Comparison of ENCODE assay signal across 15 cellular contexts in the genomic region with DNA sequence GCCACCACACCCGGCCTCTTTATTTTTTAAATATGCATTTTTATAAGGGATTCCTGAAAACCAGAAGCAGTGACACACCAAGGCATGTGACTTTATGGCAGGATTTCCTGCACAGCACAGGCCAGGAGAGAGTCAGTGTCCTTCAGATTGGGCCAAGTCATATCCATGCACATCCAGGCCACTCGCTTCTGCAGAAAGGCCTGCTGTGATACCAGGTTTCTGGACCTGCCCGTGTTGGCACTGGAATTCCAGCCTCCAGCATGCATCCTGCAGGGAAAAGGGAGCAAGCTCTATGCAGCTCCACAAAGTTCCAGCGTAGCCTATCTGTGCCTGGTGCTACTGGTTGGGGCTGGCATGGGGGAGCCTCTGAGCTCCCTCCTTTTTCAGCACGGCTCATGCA. TPM values are rescaled to one million over a fixed set of nuclear protein-coding genes. Genes with fewer than 3 reads are reported as not detected.
A peak's percentile ranks its signal among the peaks of the same experiment; 100 is the strongest.
DNase-seq lines count a peak whose midpoint lies in the region; ATAC-seq lines count a peak whose summit lies in the region.
"Had no signal": no experiment of that assay in that cellular context is flagged by ENCODE, and none has a peak within 500 bp of the region (broad histone marks: within the 10 kb centered on the region; RNA-seq: fewer than 3 reads in every experiment).

No MANE protein-coding gene starts in this region.

- H3K27me3 Mint-ChIP-seq in stimulated activated memory B cell treated with anti-CD40 and anti-IgM and Interleukin-4, amounts not matched to agents 10 μg/mL and 1 μg/mL and 100 μg/mL, for 72 hours = no peaks in the 10 kb centered on the region
- H3K27me3 Mint-ChIP-seq: CD4-positive, alpha-beta T cell; CD8-positive, alpha-beta memory T cell had no signal

- peak overlapping the region; percentile 76 for H3K27ac Mint-ChIP-seq in stimulated activated memory B cell treated with anti-CD40 and anti-IgM and Interleukin-4, amounts not matched to agents 10 μg/mL and 1 μg/mL and 100 μg/mL, for 72 hours
- H3K27ac Mint-ChIP-seq: CD14-positive monocyte; CD4-positive, alpha-beta T cell; CD8-positive, alpha-beta memory T cell; H9 had no signal

- no peaks in the 10 kb centered on the region for H3K36me3 Mint-ChIP-seq in stimulated activated memory B cell treated with anti-CD40 and anti-IgM and Interleukin-4, amounts not matched to agents 10 μg/mL and 1 μg/mL and 100 μg/mL, for 72 hours
- H3K36me3 Mint-ChIP-seq: CD14-positive monocyte had no signal

- H3K4me3 Mint-ChIP-seq in stimulated activated memory B cell treated with anti-CD40 and anti-IgM and Interleukin-4, amounts not matched to agents 10 μg/mL and 1 μg/mL and 100 μg/mL, for 72 hours = no peak overlapping the region
- H3K4me3 Mint-ChIP-seq: CD14-positive monocyte; CD4-positive, alpha-beta T cell; CD8-positive, alpha-beta memory T cell; H9 had no signal

- ATAC-seq in stimulated activated memory B cell treated with anti-CD40 and anti-IgM and Interleukin-4, amounts not matched to agents 10 μg/mL and 1 μg/mL and 100 μg/mL, for 72 hours = no peak
- ATAC-seq in GM21619 (IDR thresholded peaks at IDR 0.05; ENCODE audit: unreplicated experiment) (no peak), HG03196 (IDR thresholded peaks at IDR 0.05; ENCODE audit: unreplicated experiment) (no peak)
- ATAC-seq: HCT116 had no signal

- peaks cover 21% of the 10 kb centered on the region for H3K4me1 Mint-ChIP-seq in stimulated activated memory B cell treated with anti-CD40 and anti-IgM and Interleukin-4, amounts not matched to agents 10 μg/mL and 1 μg/mL and 100 μg/mL, for 72 hours

- peak; percentile 75 for DNase-seq in G401 (ENCODE audit: low spot score)
- peak; percentile 8 to 9 for DNase-seq in lung microvascular endothelial cell (ENCODE audit: low read depth in 2 of 2)
- DNase-seq in GF-D8 (lab: John Stamatoyannopoulos, UW) = no peak
- DNase-seq: CD4-positive, alpha-beta T cell; CD8-positive, alpha-beta memory T cell; DMS 273 treated with DMSO at 0.1 percent for 48 hours; DMS79; EL; GM23248; H9 had no signal

- in situ Hi-C loops in G401 (cut with HindIII; ENCODE audit: low sequenced_read_pairs) = no loop called here

- no peaks in the 10 kb centered on the region for H3K9me3 Mint-ChIP-seq in stimulated activated memory B cell treated with anti-CD40 and anti-IgM and Interleukin-4, amounts not matched to agents 10 μg/mL and 1 μg/mL and 100 μg/mL, for 72 hours
- H3K9me3 Mint-ChIP-seq: CD4-positive, alpha-beta T cell; CD8-positive, alpha-beta memory T cell; H9 had no signal

RNA-seq across cellular contexts. Expression of a gene that starts 36.8 kb away (rescaled TPM):
- total RNA-seq in G401 (2014; rRNA removed; shearing (Covaris generic)) = 42.5 and 51.1 TPM in 2 replicates
- 25.1 and 26.0 TPM in 2 replicates for total RNA-seq in lung microvascular endothelial cell
